In the genomic region with DNA sequence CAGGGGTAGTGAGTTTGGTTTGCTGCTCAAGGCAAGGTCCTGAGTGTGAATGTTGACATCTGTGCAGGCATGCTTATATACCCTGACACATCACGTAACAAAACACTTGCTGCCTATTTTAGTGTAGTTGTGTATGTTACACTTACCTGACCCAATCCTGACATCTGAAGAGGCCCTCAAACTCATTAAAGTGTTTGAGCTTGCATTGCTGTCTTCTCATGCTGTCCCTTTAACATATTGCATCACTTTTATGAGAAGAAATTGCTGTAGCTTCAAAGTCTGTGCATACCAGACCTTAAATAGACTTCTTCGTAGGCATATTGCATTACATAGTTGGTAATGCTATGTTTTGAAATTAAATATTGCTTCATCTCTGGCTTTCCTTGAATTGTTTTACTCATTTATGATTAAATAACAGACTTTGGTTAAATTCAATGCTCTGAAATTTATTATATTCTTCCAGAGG, we compare ENCODE assay signal across 25 cellular contexts. TPM values are rescaled to one million over a fixed set of nuclear protein-coding genes. Genes with fewer than 3 reads are reported as not detected.
DNase-seq lines count a peak whose midpoint lies in the region; ATAC-seq, FAIRE-seq and TF ChIP-seq lines count a peak whose summit lies in the region.
"Had no signal": no experiment of that assay in that cellular context is flagged by ENCODE, and none has a peak within 500 bp of the region (broad histone marks: within the 10 kb centered on the region; RNA-seq: fewer than 3 reads in every experiment).

A gene (minus strand): TSS at position 51 of the 466 bp plus-strand sequence. CDS start 56 bp downstream, outside the sequence.

- H3K4me2 ChIP-seq in HepG2 (ENCODE audit: low read depth, low read length) (no peak within 1 kb of the TSS), K562 (ENCODE audit: insufficient read depth, low read length) (no peak within 1 kb of the TSS), H1 (ENCODE audit: insufficient read depth in 1 of 2, low read depth in 2 of 2, low read length in 2 of 2) (no peak within 1 kb of the TSS)
- H3K4me2 ChIP-seq: A549; BLaER1 treated with 17β-estradiol and CSF1 and Interleukin-3, amounts not matched to agents 10 nM and 100 nM had no signal

- H3K23ac ChIP-seq in H1 (ENCODE audit: insufficient read length), result no peak within 1 kb of the TSS

- H3K9me3 Mint-ChIP-seq in naive thymus-derived CD4-positive, alpha-beta T cell, result peaks cover 0 to 10% (median 2%) of the 10 kb centered on the region in 11 donors

- no peak for FAIRE-seq in HepG2 (lab: Jason Lieb, UNC)
- FAIRE-seq in K562 (lab: Jason Lieb, UNC), result no peak
- no peak for FAIRE-seq in H1 (lab: Jason Lieb, UNC)
- FAIRE-seq: A549, D721Med, GM12878, GM19239 had no signal

- H4K5ac ChIP-seq in H1 (ENCODE audit: insufficient read length, low read depth, low read length), result no peak within 1 kb of the TSS

- H3K4me3 ChIP-seq in HepG2 (replicated peaks in 1 of 3; ENCODE audit: insufficient read depth in 1 of 3, low read depth in 2 of 3, low read length in 3 of 3) (no peak within 1 kb of the TSS), right lobe of liver (no peak within 1 kb of the TSS), K562 (no peak within 1 kb of the TSS), H1 (ENCODE audit: extremely low read depth in 1 of 4, insufficient read depth in 2 of 4, low read depth in 3 of 4, low read length in 4 of 4) (no peak within 1 kb of the TSS)
- no peak within 1 kb of the TSS for H3K4me3 ChIP-seq in naive thymus-derived CD4-positive, alpha-beta T cell (ENCODE audit: low read length)
- H3K4me3 ChIP-seq: A549; BLaER1 treated with 17β-estradiol and CSF1 and Interleukin-3, amounts not matched to agents 10 nM and 100 nM; GM12878 had no signal

- no peak within 1 kb of the TSS for H3K14ac ChIP-seq in H1 (ENCODE audit: insufficient read length)

- peaks cover 74% of the 10 kb centered on the region for H3K9me3 ChIP-seq in HepG2 (ENCODE audit: low read length)
- no peaks in the 10 kb centered on the region for H3K9me3 ChIP-seq in right lobe of liver
- H3K9me3 ChIP-seq in K562 (replicated peaks; ENCODE audit: control insufficient read depth, insufficient read depth, low read depth, low read length), result no peaks in the 10 kb centered on the region; the same call in 1 of the 2 replicates
- peaks cover 3 to 9% of the 10 kb centered on the region in 2 experiments; a peak in 3 of 4 replicates for H3K9me3 ChIP-seq in H1 (ENCODE audit: insufficient read depth in 2 of 2, low read depth in 1 of 2, low read length in 1 of 2)
- no peaks in the 10 kb centered on the region for H3K9me3 ChIP-seq in naive thymus-derived CD4-positive, alpha-beta T cell (ENCODE audit: control insufficient read depth in 2 of 3, low read length in 3 of 3)
- H3K9me3 ChIP-seq: A549, BE2C had no signal

- H4K8ac ChIP-seq in H1 (ENCODE audit: extremely low read depth, insufficient read depth, low read length), result no peak within 1 kb of the TSS

- TF ChIP-seq EP300 in HepG2 (IDR thresholded peaks at IDR 0.05; ENCODE audit: low read depth in 2 of 2, low read length in 2 of 2), result no peak
- TF ChIP-seq EP300 in HepG2 (CRISPR knock-in tag; IDR thresholded peaks at IDR 0.05; ENCODE audit: borderline replicate concordance), result no peak
- TF ChIP-seq EP300 in K562 (IDR thresholded peaks at IDR 0.05; ENCODE audit: low read length), result no peak
- TF ChIP-seq EP300 in H1 (IDR thresholded peaks at IDR 0.05; ENCODE audit: borderline replicate concordance in 1 of 2, low read depth in 2 of 2, low read length in 2 of 2), result no peak

- no peaks in the 10 kb centered on the region for H3K36me3 ChIP-seq in HepG2 (replicated peaks in 1 of 2; ENCODE audit: control insufficient read depth in 1 of 2, insufficient read depth in 2 of 2, low read length in 2 of 2)
- H3K36me3 ChIP-seq in right lobe of liver, result no peaks in the 10 kb centered on the region
- no peaks in the 10 kb centered on the region for H3K36me3 ChIP-seq in K562 (ENCODE audit: control insufficient read depth, insufficient read depth, low read length)
- H3K36me3 ChIP-seq in H1 (ENCODE audit: control insufficient read depth in 2 of 4, insufficient read depth in 4 of 4, low read length in 3 of 4), result no peaks in the 10 kb centered on the region
- H3K36me3 ChIP-seq in naive thymus-derived CD4-positive, alpha-beta T cell (ENCODE audit: control insufficient read depth in 2 of 3, insufficient read depth in 3 of 3, low read length in 3 of 3), result no peaks in the 10 kb centered on the region
- H3K36me3 ChIP-seq: BE2C; BLaER1 treated with 17β-estradiol and CSF1 and Interleukin-3, amounts not matched to agents 10 nM and 100 nM had no signal

- H2BK15ac ChIP-seq in H1 (ENCODE audit: low read length), result no peak within 1 kb of the TSS

- no peak within 1 kb of the TSS for H2AK5ac ChIP-seq in H1 (ENCODE audit: low read depth, low read length)

- no TSS peak for BruUV-seq in HepG2 (replicated peaks; lab: Mats Ljungman, UMichigan)
- no TSS peak for BruUV-seq in K562 (replicated peaks; lab: Mats Ljungman, UMichigan)

- H3K36me3 Mint-ChIP-seq in naive thymus-derived CD4-positive, alpha-beta T cell, result no peaks in the 10 kb centered on the region
- H3K36me3 Mint-ChIP-seq: CD14-positive monocyte; CD8-positive, alpha-beta memory T cell had no signal

- H3K79me2 ChIP-seq in HepG2 (ENCODE audit: insufficient read depth, low read length) (no peaks in the 10 kb centered on the region), K562 (ENCODE audit: control insufficient read depth, insufficient read depth, low read length) (no peaks in the 10 kb centered on the region), H1 (ENCODE audit: control insufficient read depth in 1 of 2, insufficient read depth in 2 of 2, low read length in 2 of 2) (no peaks in the 10 kb centered on the region)

- no peak within 1 kb of the TSS for H2BK20ac ChIP-seq in H1 (ENCODE audit: low read length)

- TF ChIP-seq CTCF in HepG2 (CRISPR knock-in tag; IDR thresholded peaks at IDR 0.05) (no peak), right lobe of liver (IDR thresholded peaks at IDR 0.05) (no peak), K562 (IDR thresholded peaks at IDR 0.05 in 2 of 3, conservative IDR thresholded peaks at IDR 0.05 in 1 of 3; ENCODE audit: insufficient read depth in 2 of 3, low read depth in 1 of 3, low read length in 3 of 3) (no peak), H1 (IDR thresholded peaks at IDR 0.05; ENCODE audit: control extremely low read depth in 1 of 3, insufficient read depth in 1 of 3, low read depth in 1 of 3, low read length in 3 of 3) (no peak)

- in situ Hi-C loops in HepG2 (cut with HindIII; ENCODE audit: extremely low pct_ligation_motif_present, low pct_unique_long_range_greater_than_20kb) (no loop called here), K562 (cut with MboI) (no loop called here)

- H3K23me2 ChIP-seq in H1 (ENCODE audit: low read depth, low read length), result no peaks in the 10 kb centered on the region

- no peak for TF ChIP-seq RAD21 in HepG2 (CRISPR knock-in tag; IDR thresholded peaks at IDR 0.05)
- TF ChIP-seq RAD21 in K562 (CRISPR knock-in tag; conservative IDR thresholded peaks at IDR 0.05 in 1 of 2, IDR thresholded peaks at IDR 0.05 in 1 of 2), result no peak
- no peak for TF ChIP-seq RAD21 in H1 (IDR thresholded peaks at IDR 0.05 in 1 of 2, conservative IDR thresholded peaks at IDR 0.05 in 1 of 2; ENCODE audit: low read depth in 2 of 2, low read length in 2 of 2)

- no peak within 1 kb of the TSS for H3K56ac ChIP-seq in H1 (replicated peaks; ENCODE audit: insufficient read length, low read depth, low read length)

- H3K27me3 ChIP-seq in HepG2 (ENCODE audit: control insufficient read depth in 1 of 2, insufficient read depth in 2 of 2, low read length in 2 of 2) (no peaks in the 10 kb centered on the region), right lobe of liver (no peaks in the 10 kb centered on the region), K562 (ENCODE audit: control insufficient read depth in 2 of 2, insufficient read depth in 2 of 2, low read length in 2 of 2) (no peaks in the 10 kb centered on the region), H1 (replicated peaks in 1 of 4; ENCODE audit: control insufficient read depth in 3 of 4, extremely low read depth in 1 of 4, insufficient read depth in 3 of 4, low read length in 3 of 4) (no peaks in the 10 kb centered on the region)
- no peaks in the 10 kb centered on the region for H3K27me3 ChIP-seq in naive thymus-derived CD4-positive, alpha-beta T cell (ENCODE audit: control insufficient read depth in 2 of 2, insufficient read depth in 2 of 2, low read length in 2 of 2)
- H3K27me3 ChIP-seq: BE2C; BLaER1 treated with 17β-estradiol and CSF1 and Interleukin-3, amounts not matched to agents 10 nM and 100 nM had no signal

- ATAC-seq in HepG2, result no peak
- no peak for ATAC-seq in right lobe of liver
- no peak for ATAC-seq in K562
- ATAC-seq in naive thymus-derived CD4-positive, alpha-beta T cell, result no peak
- ATAC-seq: A549, GM12878 had no signal

- H3K79me1 ChIP-seq in H1 (ENCODE audit: low read depth, low read length), result no peaks in the 10 kb centered on the region

- POLR2A ChIA-PET in HepG2 (lab: Yijun Ruan, JAX) (no interaction called here), K562 (lab: Yijun Ruan, JAX) (no interaction called here), H1 (lab: Charles Lee; ENCODE audit: partially characterized antibody) (no interaction called here)
- POLR2A ChIA-PET in naive thymus-derived CD4-positive, alpha-beta T cell (lab: Charles Lee), result no interaction called here

- no peak within 1 kb of the TSS for H2BK120ac ChIP-seq in H1 (replicated peaks; ENCODE audit: low read depth, low read length)

- no peaks in the 10 kb centered on the region for H3K4me1 Mint-ChIP-seq in naive thymus-derived CD4-positive, alpha-beta T cell
- H3K4me1 Mint-ChIP-seq: CD14-positive monocyte; CD8-positive, alpha-beta memory T cell had no signal

- no peak within 1 kb of the TSS for H3K27ac Mint-ChIP-seq in naive thymus-derived CD4-positive, alpha-beta T cell
- H3K27ac Mint-ChIP-seq: CD14-positive monocyte; CD4-positive, alpha-beta T cell; CD8-positive, alpha-beta memory T cell had no signal

- intact Hi-C loops in HepG2 (cut with micrococcal nuclease; ENCODE audit: unreplicated experiment), result no loop called here
- intact Hi-C loops in right lobe of liver (cut with DNase I), result no loop called here
- intact Hi-C loops in K562 (cut with micrococcal nuclease), result no loop called here
- intact Hi-C loops in naive thymus-derived CD4-positive, alpha-beta T cell (cut with micrococcal nuclease), result no loop called here

- H3K4me1 ChIP-seq in HepG2 (ENCODE audit: insufficient read depth, low read length), result no peaks in the 10 kb centered on the region
- no peaks in the 10 kb centered on the region for H3K4me1 ChIP-seq in right lobe of liver
- no peaks in the 10 kb centered on the region for H3K4me1 ChIP-seq in K562 (replicated peaks in 1 of 2; ENCODE audit: control insufficient read depth in 2 of 2, insufficient read depth in 2 of 2, low read length in 2 of 2)
- H3K4me1 ChIP-seq in H1 (replicated peaks in 1 of 4; ENCODE audit: control insufficient read depth in 3 of 4, insufficient read depth in 4 of 4, low read length in 3 of 4), result no peaks in the 10 kb centered on the region
- no peaks in the 10 kb centered on the region for H3K4me1 ChIP-seq in naive thymus-derived CD4-positive, alpha-beta T cell (ENCODE audit: control insufficient read depth in 2 of 2, insufficient read depth in 2 of 2, low read length in 2 of 2)
- H3K4me1 ChIP-seq: A549; BE2C; BLaER1 treated with 17β-estradiol and CSF1 and Interleukin-3, amounts not matched to agents 10 nM and 100 nM had no signal

- 24% methylated on average over 2 of the region's 2 CpGs for WGBS in HepG2 (ENCODE audit: low lambda C conversion rate)
- 59% methylated on average over 2 of the region's 2 CpGs for WGBS in right lobe of liver (ENCODE audit: insufficient coverage, low coverage, low lambda C conversion rate, missing lambda C conversion rate)
- WGBS in K562 (ENCODE audit: insufficient coverage, low coverage, missing lambda C conversion rate), result 0% methylated on average over 2 of the region's 2 CpGs
- WGBS in H1 (ENCODE audit: extremely low coverage in 1 of 2, insufficient coverage in 1 of 2, insufficient read length in 1 of 2, insufficient replicate concordance in 2 of 2, low coverage in 1 of 2, low lambda C conversion rate in 2 of 2, missing lambda C conversion rate in 1 of 2), 2 experiments, result 93% methylated on average over 2 of the region's 2 CpGs; no CpG with 5 or more reads in 1 of the 2 experiments

- H2AFZ ChIP-seq in HepG2 (ENCODE audit: low read length) (no peak within 1 kb of the TSS), K562 (ENCODE audit: low read depth, low read length) (no peak within 1 kb of the TSS), H1 (ENCODE audit: low read length) (no peak within 1 kb of the TSS)

- no peak within 1 kb of the TSS for H4K91ac ChIP-seq in H1 (replicated peaks; ENCODE audit: insufficient read length, low read length)

- no peak within 1 kb of the TSS for H2BK5ac ChIP-seq in H1 (ENCODE audit: low read depth, low read length)

- H3K27me3 Mint-ChIP-seq in naive thymus-derived CD4-positive, alpha-beta T cell, result peaks cover 0 to 9% (median 0%) of the 10 kb centered on the region in 5 donors
- H3K27me3 Mint-ChIP-seq: CD4-positive, alpha-beta T cell; CD8-positive, alpha-beta memory T cell had no signal

- CTCF ChIA-PET in HepG2 (lab: Yijun Ruan, JAX; ENCODE audit: low intra/inter-chr PET ratio, low total read pairs), result no interaction called here
- CTCF ChIA-PET in K562 (lab: Yijun Ruan, JAX; ENCODE audit: low intra/inter-chr PET ratio), result no interaction called here
- CTCF ChIA-PET in H1 (lab: Charles Lee; ENCODE audit: partially characterized antibody), result interaction anchor here (0.6 to 1.8 kb wide), 2 partner anchors 14 to 1610 kb away, joined by 4 to 7 read pairs; no protein-coding TSS in a partner anchor
- CTCF ChIA-PET in naive thymus-derived CD4-positive, alpha-beta T cell (lab: Charles Lee), result no interaction called here

- no peak within 1 kb of the TSS for H3K4ac ChIP-seq in H1 (replicated peaks; ENCODE audit: insufficient read length, low read depth, low read length)

- no peak within 1 kb of the TSS for H3K9ac ChIP-seq in HepG2 (ENCODE audit: insufficient read depth, low read depth, low read length)
- no peak within 1 kb of the TSS for H3K9ac ChIP-seq in K562 (ENCODE audit: insufficient read depth in 1 of 2, low read depth in 2 of 2, low read length in 2 of 2)
- no peak within 1 kb of the TSS for H3K9ac ChIP-seq in H1 (replicated peaks in 1 of 4; ENCODE audit: extremely low read depth in 1 of 4, low read depth in 3 of 4, low read length in 3 of 4)
- H3K9ac ChIP-seq: BLaER1 treated with 17β-estradiol and CSF1 and Interleukin-3, amounts not matched to agents 10 nM and 100 nM had no signal

- no peak within 1 kb of the TSS for H2BK12ac ChIP-seq in H1 (ENCODE audit: low read depth, low read length)

- no peaks in the 10 kb centered on the region for H3K9me1 ChIP-seq in K562 (ENCODE audit: control insufficient read depth, insufficient read depth, low read length)

- H3K18ac ChIP-seq in H1 (ENCODE audit: extremely low read depth, low read length), result no peak within 1 kb of the TSS

- H3K27ac ChIP-seq in HepG2 (ENCODE audit: extremely low read length, insufficient read depth, low read length) (no peak within 1 kb of the TSS), right lobe of liver (no peak within 1 kb of the TSS), K562 (ENCODE audit: extremely low read depth, low read depth, low read length) (no peak within 1 kb of the TSS), H1 (ENCODE audit: low read depth, low read length) (no peak within 1 kb of the TSS)
- H3K27ac ChIP-seq in naive thymus-derived CD4-positive, alpha-beta T cell (ENCODE audit: low read depth, low read length), result no peak within 1 kb of the TSS
- H3K27ac ChIP-seq: A549; BLaER1 treated with 17β-estradiol and CSF1 and Interleukin-3, amounts not matched to agents 10 nM and 100 nM had no signal

- DNase-seq in HepG2 (ENCODE audit: low spot score), result no peak
- no peak for DNase-seq in right lobe of liver
- no peak for DNase-seq in K562 (ENCODE audit: extremely low read depth in 1 of 4, low spot score in 3 of 4)
- DNase-seq in H1 (ENCODE audit: low read depth in 1 of 2, low spot score in 2 of 2), result no peak
- no peak for DNase-seq in activated CD4-positive, CD25-positive, alpha-beta regulatory T cell (lab: John Stamatoyannopoulos, UW)
- DNase-seq in naive thymus-derived CD4-positive, alpha-beta T cell, result no peak
- no peak for DNase-seq in activated naive CD4-positive, alpha-beta T cell treated with Interleukin-2 at 50 U/mL for 16 hours
- DNase-seq: 8988T; ACHN; AML-193; BE2C; CD4-positive, alpha-beta T cell; CD8-positive, alpha-beta memory T cell; DMS 273 treated with DMSO at 0.1 percent for 48 hours; DMS79; EL; GDM1; H7; HCEC 1CT had no signal

- no peak within 1 kb of the TSS for H3K4me3 Mint-ChIP-seq in naive thymus-derived CD4-positive, alpha-beta T cell
- H3K4me3 Mint-ChIP-seq: CD14-positive monocyte; CD4-positive, alpha-beta T cell; CD8-positive, alpha-beta memory T cell had no signal

- TF ChIP-seq POLR2A in HepG2 (IDR thresholded peaks at IDR 0.05; ENCODE audit: insufficient read depth in 1 of 2, low read depth in 2 of 2, low read length in 2 of 2) (no peak), right lobe of liver (IDR thresholded peaks at IDR 0.05) (no peak), K562 (conservative IDR thresholded peaks at IDR 0.05) (no peak), H1 (IDR thresholded peaks at IDR 0.05; ENCODE audit: control extremely low read depth in 1 of 2, low read depth in 2 of 2, low read length in 2 of 2) (no peak)

- no peaks in the 10 kb centered on the region for H4K20me1 ChIP-seq in HepG2 (ENCODE audit: insufficient read depth, low read length)
- no peaks in the 10 kb centered on the region for H4K20me1 ChIP-seq in K562 (replicated peaks; ENCODE audit: control insufficient read depth, insufficient read depth, low read length)
- H4K20me1 ChIP-seq in H1 (replicated peaks in 1 of 2; ENCODE audit: control insufficient read depth in 1 of 2, insufficient read depth in 2 of 2, low read length in 2 of 2), result no peaks in the 10 kb centered on the region
- H4K20me1 ChIP-seq: BLaER1 treated with 17β-estradiol and CSF1 and Interleukin-3, amounts not matched to agents 10 nM and 100 nM had no signal

RNA-seq across cellular contexts. Expression of the gene that starts here (rescaled TPM):
- total RNA-seq in HepG2 (2016; rRNA removed; fragmentation: Illumina TruSeq; extraction: Trizol), result not detected in 2 replicates
- total RNA-seq in HepG2 (2016; cell fraction: cytosol; rRNA removed; fragmentation: Illumina TruSeq; extraction: Trizol; ENCODE audit: low read depth), result not detected in 2 replicates
- total RNA-seq in HepG2 (2016; cell fraction: insoluble cytoplasmic fraction; rRNA removed; fragmentation: Illumina TruSeq; extraction: Trizol), result not detected in 2 replicates
- not detected in 2 replicates for total RNA-seq in HepG2 (2016; cell fraction: membrane; rRNA removed; fragmentation: Illumina TruSeq; extraction: Trizol)
- total RNA-seq in HepG2 (2016; cell fraction: nucleus; rRNA removed; fragmentation: Illumina TruSeq; extraction: Trizol), result not detected in 2 replicates
- not detected in 2 replicates for polyA plus RNA-seq in HepG2 (2011; rRNA removed)
- polyA plus RNA-seq in HepG2 (2011; cell fraction: cytosol; rRNA removed), result not detected in 2 replicates
- polyA plus RNA-seq in HepG2 (2011; cell fraction: nucleus; rRNA removed), result not detected in 2 replicates
- not detected in 2 replicates for polyA plus RNA-seq in HepG2 (2012)
- polyA plus RNA-seq in HepG2 (2016; cell fraction: cytosol; fragmentation: Illumina TruSeq; extraction: Trizol; ENCODE audit: low read depth), result not detected in 2 replicates
- not detected in 2 replicates for polyA plus RNA-seq in HepG2 (2016; cell fraction: insoluble cytoplasmic fraction; fragmentation: Illumina TruSeq; extraction: Trizol; ENCODE audit: low read depth)
- not detected in 2 replicates for polyA plus RNA-seq in HepG2 (2016; cell fraction: membrane; fragmentation: Illumina TruSeq; extraction: Trizol; ENCODE audit: low read depth)
- not detected in 2 replicates for polyA plus RNA-seq in HepG2 (2016; cell fraction: nucleus; fragmentation: Illumina TruSeq; extraction: Trizol; ENCODE audit: insufficient read depth, low read depth)
- not detected in 2 replicates for polyA minus RNA-seq in HepG2 (2011; rRNA and poly(A)+ RNA removed; ENCODE audit: low replicate concordance)
- not detected in 2 replicates for polyA minus RNA-seq in HepG2 (2011; cell fraction: cytosol; rRNA and poly(A)+ RNA removed)
- polyA minus RNA-seq in HepG2 (2011; cell fraction: nucleus; rRNA and poly(A)+ RNA removed), result not detected in 2 replicates
- not detected for total RNA-seq in right lobe of liver
- not detected in 2 replicates for total RNA-seq in K562 (2011; cell fraction: chromatin; rRNA removed; ENCODE audit: low replicate concordance)
- not detected in 2 replicates for total RNA-seq in K562 (2011; cell fraction: nucleolus; rRNA removed)
- total RNA-seq in K562 (2011; cell fraction: nucleoplasm; rRNA removed), result not detected in 2 replicates
- total RNA-seq in K562 (2014; rRNA removed), result not detected in 2 replicates
- not detected in 2 replicates for total RNA-seq in K562 (2014; rRNA removed; fragmentation: Illumina TruSeq; extraction: Trizol)
- total RNA-seq in K562 (2015; rRNA removed; fragmentation: Illumina TruSeq; extraction: Trizol), result not detected in 2 replicates
- not detected in 2 replicates for total RNA-seq in K562 (2021)
- polyA plus RNA-seq in K562 (2011; rRNA removed), result not detected in 2 replicates
- polyA plus RNA-seq in K562 (2011; cell fraction: cytosol; rRNA removed), result not detected in 2 replicates
- polyA plus RNA-seq in K562 (2011; cell fraction: nucleus; rRNA removed), result not detected in 2 replicates
- polyA plus RNA-seq in K562 (2012), result not detected in 2 replicates
- not detected in 2 replicates for polyA plus RNA-seq in K562 (2014; fragmentation: Illumina TruSeq; extraction: Trizol)
- polyA plus RNA-seq in K562 (2014; fragmentation: Nextera tagmentation; extraction: Ambion mirVana), result not detected
- not detected in 2 replicates for polyA plus RNA-seq in K562 (2014; rRNA removed)
- polyA minus RNA-seq in K562 (2011; rRNA and poly(A)+ RNA removed), result not detected in 2 replicates
- not detected in 2 replicates for polyA minus RNA-seq in K562 (2011; cell fraction: cytosol; rRNA and poly(A)+ RNA removed)
- not detected in 2 replicates for polyA minus RNA-seq in K562 (2011; cell fraction: nucleus; rRNA and poly(A)+ RNA removed)
- total RNA-seq in H1 (2021; fragmentation: NEBNext Ultra II Directional; extraction: Animal tissue kit (Norgen Biotek cat#: 25700)), result not detected in 2 replicates
- not detected in 2 replicates for polyA plus RNA-seq in H1 (2011; rRNA removed)
- polyA plus RNA-seq in H1 (2011; cell fraction: cytosol; rRNA removed), result not detected
- polyA plus RNA-seq in H1 (2011; cell fraction: nucleus; rRNA removed), result not detected
- polyA plus RNA-seq in H1 (2012, experiment 1 of 2), result not detected in 4 replicates
- polyA plus RNA-seq in H1 (2012, experiment 2 of 2), result not detected
- not detected for polyA plus RNA-seq in H1 (2013, experiment 1 of 2)
- polyA plus RNA-seq in H1 (2013, experiment 2 of 2), result not detected
- not detected in 2 replicates for polyA minus RNA-seq in H1 (2011; rRNA and poly(A)+ RNA removed)
- not detected for polyA minus RNA-seq in H1 (2011; cell fraction: cytosol; rRNA and poly(A)+ RNA removed)
- polyA minus RNA-seq in H1 (2011; cell fraction: nucleus; rRNA and poly(A)+ RNA removed), result not detected
- total RNA-seq in naive thymus-derived CD4-positive, alpha-beta T cell, result not detected
- not detected for polyA plus RNA-seq in naive thymus-derived CD4-positive, alpha-beta T cell
- total RNA-seq: CD4-positive, alpha-beta T cell; CD8-positive, alpha-beta memory T cell; GM12878; H7 had no signal
- polyA plus RNA-seq: A549; CD14-positive monocyte; CD8-positive, alpha-beta memory T cell; GM12878 had no signal
